In the genomic region with DNA sequence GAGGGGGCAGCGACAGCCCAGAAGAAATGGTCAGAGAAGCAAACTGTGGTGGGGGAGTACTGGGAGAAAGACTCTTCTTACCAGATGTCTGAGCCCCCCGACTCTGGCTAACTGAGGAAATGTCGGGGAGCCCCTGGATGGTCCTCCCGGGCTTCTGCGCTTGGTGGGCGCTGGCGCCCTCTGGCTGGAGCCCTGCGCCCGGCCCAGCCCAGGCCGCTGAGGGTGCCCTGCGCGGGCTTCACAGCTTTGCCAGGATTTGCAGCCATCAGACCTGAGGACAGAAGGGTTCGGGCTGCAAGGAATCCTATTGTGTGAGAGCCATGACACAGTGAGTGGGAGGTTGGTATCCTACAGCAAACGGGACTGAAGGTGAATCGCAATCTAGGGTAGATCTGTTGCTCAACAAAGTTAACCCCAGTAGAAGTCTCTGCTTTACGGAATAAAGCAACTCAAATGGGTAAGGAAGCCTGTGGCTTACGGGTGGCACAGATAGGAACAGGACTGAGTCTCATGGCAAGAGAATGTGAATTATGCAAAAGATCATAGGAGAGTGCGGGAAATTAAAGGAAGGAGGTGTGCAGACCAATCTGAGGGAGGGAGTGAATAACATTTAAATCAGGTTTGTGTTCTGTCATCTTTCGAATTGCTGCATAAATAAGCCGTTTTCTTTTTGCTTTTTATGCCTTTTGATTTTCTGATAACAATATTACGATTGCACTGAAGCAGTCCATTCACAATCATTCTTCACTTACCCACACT, we compare ENCODE assay signal across 8 cellular contexts. TPM values are rescaled to one million over a fixed set of nuclear protein-coding genes. Genes with fewer than 3 reads are reported as not detected.
DNase-seq lines count a peak whose midpoint lies in the region; ATAC-seq and TF ChIP-seq lines count a peak whose summit lies in the region.

No MANE protein-coding gene starts in this region.

- peak; percentile 48 to 91 (median 67) for TF ChIP-seq CTCF in gastroesophageal sphincter (IDR thresholded peaks at IDR 0.05)
- TF ChIP-seq CTCF in natural killer cell (IDR thresholded peaks at IDR 0.05), result peak; percentile 43

- H3K4me3 ChIP-seq in CD4-positive, alpha-beta memory T cell (ENCODE audit: low read length in 2 of 2), result no peak overlapping the region
- peak overlapping the region; percentile 70 to 72 for H3K4me3 ChIP-seq in gastroesophageal sphincter

- H3K27me3 Mint-ChIP-seq in CD4-positive, alpha-beta memory T cell, result peaks cover 42 to 55% of the 10 kb centered on the region in 2 donors
- H3K27me3 Mint-ChIP-seq in natural killer cell (ENCODE audit: low read depth in 2 of 2), result peaks cover 48 to 75% of the 10 kb centered on the region in 2 donors

- CTCF ChIA-PET in CD4-positive, alpha-beta memory T cell (lab: Charles Lee; ENCODE audit: partially characterized antibody), result interaction anchor here (0.5 to 1.8 kb wide), 2 partner anchors 402 to 1931 kb away, joined by 3 to 5 read pairs; no protein-coding TSS in a partner anchor

- intact Hi-C loops in CD4-positive, alpha-beta memory T cell (cut with micrococcal nuclease), result loop anchor here (5.0 kb wide), 1 partner anchor 400 kb away; no protein-coding TSS in a partner anchor
- intact Hi-C loops in natural killer cell (cut with micrococcal nuclease), result loop anchor here (1.0 to 5.0 kb wide), 2 partner anchors 270 to 402 kb away; no protein-coding TSS in a partner anchor

- H3K4me1 ChIP-seq in CD4-positive, alpha-beta memory T cell (ENCODE audit: insufficient read depth, low read length), result no peaks in the 10 kb centered on the region
- H3K4me1 ChIP-seq in gastroesophageal sphincter, result peaks cover 7 to 48% (median 8%) of the 10 kb centered on the region in 3 donors

- WGBS in gastroesophageal sphincter (ENCODE audit: low coverage in 1 of 2), 2 donors, result 8 to 15% methylated on average over 9 to 10 of the region's 21 CpGs

- no peaks in the 10 kb centered on the region for H3K9me3 ChIP-seq in CD4-positive, alpha-beta memory T cell (ENCODE audit: control insufficient read depth in 1 of 2, low read length in 2 of 2)
- H3K9me3 ChIP-seq in gastroesophageal sphincter, result no peaks in the 10 kb centered on the region

- ATAC-seq in GM19324 (IDR thresholded peaks at IDR 0.05; ENCODE audit: low FRiP score, unreplicated experiment), result peak; percentile 62
- peak; percentile 79 for ATAC-seq in gastroesophageal sphincter
- peak; percentile 59 to 66 (median 65) for ATAC-seq in natural killer cell
- no peak for ATAC-seq in GM18870 (IDR thresholded peaks at IDR 0.05; ENCODE audit: unreplicated experiment)
- no peak for ATAC-seq in GM19397 (IDR thresholded peaks at IDR 0.05; ENCODE audit: unreplicated experiment)

- H3K4me1 Mint-ChIP-seq in CD4-positive, alpha-beta memory T cell, result peaks cover 4 to 16% (median 11%) of the 10 kb centered on the region in 4 donors
- H3K4me1 Mint-ChIP-seq in natural killer cell, result peaks cover 4 to 13% of the 10 kb centered on the region in 2 donors

- H3K36me3 Mint-ChIP-seq in CD4-positive, alpha-beta memory T cell, result no peaks in the 10 kb centered on the region
- H3K36me3 Mint-ChIP-seq in natural killer cell, result no peaks in the 10 kb centered on the region

- H3K36me3 ChIP-seq in CD4-positive, alpha-beta memory T cell (ENCODE audit: insufficient read depth, low read length), result no peaks in the 10 kb centered on the region
- no peaks in the 10 kb centered on the region for H3K36me3 ChIP-seq in gastroesophageal sphincter

- H3K4me3 Mint-ChIP-seq in CD4-positive, alpha-beta memory T cell, result peak overlapping the region; percentile 18 to 61 (median 40)
- H3K4me3 Mint-ChIP-seq in natural killer cell, result peak overlapping the region; percentile 72

- POLR2A ChIA-PET in CD4-positive, alpha-beta memory T cell (lab: Charles Lee; ENCODE audit: partially characterized antibody), result no interaction called here

- H3K9me3 Mint-ChIP-seq in CD4-positive, alpha-beta memory T cell, result no peaks in the 10 kb centered on the region
- no peaks in the 10 kb centered on the region for H3K9me3 Mint-ChIP-seq in natural killer cell

- H3K27me3 ChIP-seq in CD4-positive, alpha-beta memory T cell (ENCODE audit: insufficient read depth, low read length), result peaks cover 20% of the 10 kb centered on the region
- H3K27me3 ChIP-seq in gastroesophageal sphincter, result no peaks in the 10 kb centered on the region

- DNase-seq in CD4-positive, alpha-beta memory T cell, result peak in 2 of 5 donors; percentile 1 to 5
- DNase-seq in LHCN-M2 (ENCODE audit: low read depth) (peak; percentile 20), natural killer cell (peak; percentile 24)
- peak; percentile 33 to 41 for DNase-seq in activated T-cell treated with anti-CD3 and anti-CD28 coated beads, Interleukin-2, amount 50 U/mL, for 48 hours

- no peak for TF ChIP-seq EP300 in gastroesophageal sphincter (IDR thresholded peaks at IDR 0.05)

- H3K27ac Mint-ChIP-seq in CD4-positive, alpha-beta memory T cell, result no peak overlapping the region
- no peak overlapping the region for H3K27ac Mint-ChIP-seq in natural killer cell

- no peak for TF ChIP-seq POLR2A in gastroesophageal sphincter (IDR thresholded peaks at IDR 0.05)

- H3K27ac ChIP-seq in CD4-positive, alpha-beta memory T cell (ENCODE audit: low read depth, low read length), result no peak overlapping the region
- peak overlapping the region; percentile 82 to 92 (median 90) for H3K27ac ChIP-seq in gastroesophageal sphincter

RNA-seq across cellular contexts. Expression of gene RCAN2, which starts 0.7 kb away (rescaled TPM):
- total RNA-seq in CD4-positive, alpha-beta memory T cell, result not detected
- polyA plus RNA-seq in CD4-positive, alpha-beta memory T cell, result under 1 TPM; 0.06 to 0.21 TPM
- total RNA-seq in LHCN-M2 (2014; rRNA removed), result 0.58 and 0.86 TPM in 2 replicates
- 6.4 TPM for polyA plus RNA-seq in LHCN-M2 (2012)
- 100 to 1,000 TPM in 2 of 4 donors, 10 to 100 TPM in 2; 46.9 to 289 (median 171) TPM for total RNA-seq in gastroesophageal sphincter
- total RNA-seq in natural killer cell, result under 1 TPM in 1 of 3 donors, not detected in 2; 0.43 TPM

Comparison
In these comparisons a context has a peak if more than half of its experiments do, and no peak if none do; other contexts are left out.
1. H3K4me3 ChIP-seq: peak in gastroesophageal sphincter (2 of 2); none in CD4-positive, alpha-beta memory T cell (0 of 2).
2. ATAC-seq: peak in GM19324 (single experiment), gastroesophageal sphincter (single experiment) and natural killer cell (3 of 3); none in GM18870 (single experiment) and GM19397 (single experiment).
3. RNA of gene RCAN2, which starts 0.7 kb away (total RNA-seq): 46.9 to 289 TPM in gastroesophageal sphincter; 0.58 to 0.86 TPM in LHCN-M2, not detected in CD4-positive, alpha-beta memory T cell and 0.43 TPM in natural killer cell; every median in the first group is over 10 times any median in the second.